In genomic region chr22:47610281-47610680, GRCh38 we compare ENCODE assay signal across 2 cellular contexts.
TF ChIP-seq lines count a peak whose summit lies in the region.

No MANE protein-coding gene starts in this region.

TF ChIP-seq in K562, 482 proteins besides CTCF, POLR2A, EP300 and RAD21:
- TF ChIP-seq MEF2A (IDR thresholded peaks at IDR 0.05; ENCODE audit: control insufficient read depth, low read depth, low read length) (no peak), PTRF (tag; IDR thresholded peaks at IDR 0.05) (no peak), ZNF589 (CRISPR knock-in tag; IDR thresholded peaks at IDR 0.05; ENCODE audit: low read depth) (no peak), PHB (CRISPR knock-in tag; IDR thresholded peaks at IDR 0.05) (no peak), ZNF518B (CRISPR knock-in tag; IDR thresholded peaks at IDR 0.05) (no peak), CEBPB (tag; IDR thresholded peaks at IDR 0.05) (no peak), SMAD4 (CRISPR knock-in tag; conservative IDR thresholded peaks at IDR 0.05) (no peak), CTBP1 (IDR thresholded peaks at IDR 0.05; ENCODE audit: borderline replicate concordance) (no peak), HDAC6 (IDR thresholded peaks at IDR 0.05; ENCODE audit: low read depth, low read length) (no peak), RFX5 (IDR thresholded peaks at IDR 0.05; ENCODE audit: low read depth, low read length) (no peak), SIN3B (IDR thresholded peaks at IDR 0.05; ENCODE audit: low read depth) (no peak), ATF1 (CRISPR knock-in tag; IDR thresholded peaks at IDR 0.05) (no peak), ATF1 (tag; IDR thresholded peaks at IDR 0.05) (no peak)
TF ChIP-seq in K562: peak in this region for 0.

TF ChIP-seq in SK-N-SH, 30 proteins besides CTCF, POLR2A, EP300 and RAD21:
- TF ChIP-seq RFX5 (IDR thresholded peaks at IDR 0.05; ENCODE audit: low read length) (no peak), JUND (IDR thresholded peaks at IDR 0.05) (no peak), ZBTB33 (IDR thresholded peaks at IDR 0.05; ENCODE audit: borderline replicate concordance, low read depth) (no peak), GABPA (IDR thresholded peaks at IDR 0.05; ENCODE audit: low read depth) (no peak), REST (IDR thresholded peaks at IDR 0.05; ENCODE audit: low read depth, low read length) (no peak), USF2 (IDR thresholded peaks at IDR 0.05; ENCODE audit: borderline replicate concordance, low read depth, low read length) (no peak), YY1 (IDR thresholded peaks at IDR 0.05; ENCODE audit: low read depth) (no peak), PBX3 (IDR thresholded peaks at IDR 0.05) (no peak), RXRA (IDR thresholded peaks at IDR 0.05; ENCODE audit: borderline replicate concordance, low read depth) (no peak), MXI1 (IDR thresholded peaks at IDR 0.05; ENCODE audit: low read depth, low read length) (no peak), USF1 (IDR thresholded peaks at IDR 0.05; ENCODE audit: borderline replicate concordance, low read depth) (no peak), MAX (IDR thresholded peaks at IDR 0.05; ENCODE audit: low read depth) (no peak), NRF1 (IDR thresholded peaks at IDR 0.05; ENCODE audit: low read depth, low read length) (no peak), NFIC (IDR thresholded peaks at IDR 0.05; ENCODE audit: borderline replicate concordance) (no peak)
